ENCODE assay signal across 10 cellular contexts in genomic region chr2:221529943-221530652, GRCh38. TPM values are rescaled to one million over a fixed set of nuclear protein-coding genes. Genes with fewer than 3 reads are reported as not detected.
DNase-seq lines count a peak whose midpoint lies in the region; ATAC-seq, FAIRE-seq and TF ChIP-seq lines count a peak whose summit lies in the region.
"Had no signal": no experiment of that assay in that cellular context is flagged by ENCODE, and none has a peak within 500 bp of the region (broad histone marks: within the 10 kb centered on the region; RNA-seq: fewer than 3 reads in every experiment).

No MANE protein-coding gene starts in this region.

- SMC1A ChIA-PET in GM12878 (lab: Charles Lee; ENCODE audit: uncharacterized antibody, unreplicated experiment) = interaction anchor here (0.8 to 1.1 kb wide), 3 partner anchors 9 to 84 kb away, joined by 3 to 5 read pairs (median 4); no protein-coding TSS in a partner anchor

- H3K27ac ChIP-seq in CD8-positive, alpha-beta memory T cell (ENCODE audit: low read depth, low read length) = no peak overlapping the region
- no peak overlapping the region for H3K27ac ChIP-seq in GM12878 (ENCODE audit: control insufficient read depth, insufficient read depth)
- H3K27ac ChIP-seq in H9 (ENCODE audit: insufficient read length, low read depth, low read length) = no peak overlapping the region

- H3T11ph ChIP-seq in H9 (ENCODE audit: low read length) = no peak overlapping the region

- no peak overlapping the region for H3K4ac ChIP-seq in H9 (ENCODE audit: low read depth, low read length)

- H2BK15ac ChIP-seq in H9 (ENCODE audit: low read depth, low read length) = no peak overlapping the region

- H2BK20ac ChIP-seq in H9 (ENCODE audit: low read depth, low read length, poor library complexity, severe bottlenecking) = no peak overlapping the region

- peaks cover 25% of the 10 kb centered on the region for H3K4me1 ChIP-seq in CD8-positive, alpha-beta memory T cell (ENCODE audit: insufficient read depth, low read length)
- H3K4me1 ChIP-seq in GM12878 (ENCODE audit: control insufficient read depth, insufficient read depth, low read length) = no peaks in the 10 kb centered on the region
- H3K4me1 ChIP-seq in mucosa of descending colon (ENCODE audit: low read depth) = peaks cover 43% of the 10 kb centered on the region
- H3K4me1 ChIP-seq in H9 (ENCODE audit: insufficient read depth, low read length) = peaks cover under 1% of the 10 kb centered on the region; the same call in 1 of the 2 replicates

- H3K36me3 ChIP-seq in CD8-positive, alpha-beta memory T cell (ENCODE audit: insufficient read depth, low read length) = no peaks in the 10 kb centered on the region
- no peaks in the 10 kb centered on the region for H3K36me3 ChIP-seq in GM12878 (ENCODE audit: control insufficient read depth in 2 of 2, insufficient read depth in 2 of 2, low read length in 1 of 2)
- no peaks in the 10 kb centered on the region for H3K36me3 ChIP-seq in mucosa of descending colon (ENCODE audit: low read depth)

- H3K4me1 Mint-ChIP-seq in CD8-positive, alpha-beta memory T cell = peaks cover 46 to 75% (median 58%) of the 10 kb centered on the region in 3 donors
- H3K4me1 Mint-ChIP-seq in progenitor cell of endocrine pancreas (ENCODE audit: low read depth) (peaks cover 64% of the 10 kb centered on the region), H9 (peaks cover 21 to 45% of the 10 kb centered on the region in 2 experiments)

- H3K27me3 ChIP-seq in CD8-positive, alpha-beta memory T cell (ENCODE audit: insufficient read depth, low read length, poor library complexity, severe bottlenecking) = no peaks in the 10 kb centered on the region
- H3K27me3 ChIP-seq in GM12878 (replicated peaks in 1 of 2; ENCODE audit: control insufficient read depth in 2 of 2, insufficient read depth in 2 of 2, low read length in 1 of 2) = no peaks in the 10 kb centered on the region; a peak in 1 of 4 replicates
- no peaks in the 10 kb centered on the region for H3K27me3 ChIP-seq in H9 (ENCODE audit: insufficient read depth, low read length)

- intact Hi-C loops in GM12878 (cut with micrococcal nuclease; ENCODE audit: unreplicated experiment) = no loop called here
- intact Hi-C loops in mucosa of descending colon (cut with DNase I, micrococcal nuclease) = no loop called here

- no peak overlapping the region for H4K5ac ChIP-seq in H9 (ENCODE audit: insufficient read length, low read depth, low read length)

- H3K79me2 ChIP-seq in GM12878 (ENCODE audit: control insufficient read depth, insufficient read depth, low read length) (no peaks in the 10 kb centered on the region), H9 (ENCODE audit: insufficient read depth, low read length) (no peaks in the 10 kb centered on the region)

- no peaks in the 10 kb centered on the region for H3K27me3 Mint-ChIP-seq in CD8-positive, alpha-beta memory T cell
- peaks cover 11% of the 10 kb centered on the region for H3K27me3 Mint-ChIP-seq in progenitor cell of endocrine pancreas
- no peaks in the 10 kb centered on the region for H3K27me3 Mint-ChIP-seq in H9 (ENCODE audit: low read depth)
- H3K27me3 Mint-ChIP-seq: naive B cell had no signal

- 44% methylated on average over 10 of the region's 10 CpGs for WGBS in GM12878 (ENCODE audit: insufficient coverage, insufficient replicate concordance, low lambda C conversion rate, missing lambda C conversion rate)
- WGBS in H9 (ENCODE audit: extremely low coverage, insufficient read length, low lambda C conversion rate) = no CpG with 5 or more reads among the region's 10 CpGs

- in situ Hi-C loops in GM12878 (cut with MboI) = no loop called here

- no peak overlapping the region for H2BK120ac ChIP-seq in H9 (ENCODE audit: low read depth, low read length, poor library complexity, severe bottlenecking)

- H3K4me2 ChIP-seq in GM12878 (ENCODE audit: control insufficient read depth, insufficient read depth) (no peak overlapping the region), H9 (ENCODE audit: insufficient read depth, insufficient read length, low read length) (no peak overlapping the region)

- no peak overlapping the region for H2AK5ac ChIP-seq in H9 (ENCODE audit: insufficient read length, low read length)

- no peaks in the 10 kb centered on the region for H3K79me1 ChIP-seq in H9 (ENCODE audit: insufficient read depth, low read depth, low read length, poor library complexity, severe bottlenecking)

- no peak for TF ChIP-seq EP300 in GM12878 (IDR thresholded peaks at IDR 0.05; ENCODE audit: borderline replicate concordance in 1 of 2, control insufficient read depth in 1 of 2, low read depth in 2 of 2, low read length in 2 of 2)

- no peak overlapping the region for H3K18ac ChIP-seq in H9 (ENCODE audit: insufficient read length, low read depth, low read length)

- H3K14ac ChIP-seq in H9 (ENCODE audit: insufficient read depth, low read length) = no peak overlapping the region

- no peak overlapping the region for H2BK12ac ChIP-seq in H9 (ENCODE audit: insufficient read length, low read depth, low read length)

- no peak overlapping the region for H3K56ac ChIP-seq in H9 (ENCODE audit: insufficient read length, low read depth, low read length)

- no peak for TF ChIP-seq POLR2A in GM12878 (IDR thresholded peaks at IDR 0.05; ENCODE audit: low read depth, low read length)

- no peak for TF ChIP-seq CTCF in GM12878 (IDR thresholded peaks at IDR 0.05 in 2 of 3, conservative IDR thresholded peaks at IDR 0.05 in 1 of 3; ENCODE audit: control insufficient read depth in 2 of 3, extremely low read depth in 1 of 3, insufficient read depth in 1 of 3, low read depth in 3 of 3, low read length in 3 of 3)
- no peak for TF ChIP-seq CTCF in mucosa of descending colon (IDR thresholded peaks at IDR 0.05)
- TF ChIP-seq CTCF in progenitor cell of endocrine pancreas (IDR thresholded peaks at IDR 0.05; ENCODE audit: unreplicated experiment) = no peak
- no peak for TF ChIP-seq CTCF in H9 (conservative IDR thresholded peaks at IDR 0.05)

- TF ChIP-seq RAD21 in GM12878 (IDR thresholded peaks at IDR 0.05; ENCODE audit: insufficient read depth, low read depth, low read length) = no peak

- peak overlapping the region; percentile 3 for H3K4me3 ChIP-seq in CD8-positive, alpha-beta memory T cell (ENCODE audit: low read length)
- H3K4me3 ChIP-seq in GM12878 (no peak overlapping the region), mucosa of descending colon (no peak overlapping the region)

- POLR2A ChIA-PET in CD8-positive, alpha-beta memory T cell (lab: Charles Lee) = interaction anchor here (1.1 to 1.5 kb wide), 2 partner anchors 11 to 12 kb away, joined by 5 to 7 read pairs; no protein-coding TSS in a partner anchor
- POLR2A ChIA-PET in GM12878 (lab: Charles Lee) = no interaction called here

- CTCF ChIA-PET in CD8-positive, alpha-beta memory T cell (lab: Charles Lee) = interaction anchor here (1.5 to 2.1 kb wide), 2 partner anchors 10 to 44 kb away, joined by 3 to 7 read pairs; no protein-coding TSS in a partner anchor
- CTCF ChIA-PET in GM12878 (lab: Yijun Ruan, JAX) = interaction anchor here (1.0 kb wide), 1 partner anchor 12 kb away, joined by 4 read pairs; no protein-coding TSS in a partner anchor

- no peak overlapping the region for H2AFZ ChIP-seq in GM12878 (ENCODE audit: control insufficient read depth, low read depth, low read length)
- H2AFZ ChIP-seq in H9 (ENCODE audit: low read length) = no peak overlapping the region

- RAD21 ChIA-PET in GM12878 (lab: Charles Lee; ENCODE audit: unreplicated experiment) = no interaction called here

- DNase-seq in CD8-positive, alpha-beta memory T cell = peak in 1 of 5 donors; percentile 13
- DNase-seq in NCI-H1417 (lab: John Stamatoyannopoulos, UW) (peak in 2 of 3 experiments; percentile 36 to 78), GM12878 (ENCODE audit: low read depth, low spot score) (no peak), mucosa of descending colon (no peak), progenitor cell of endocrine pancreas (ENCODE audit: low spot score, unreplicated experiment) (no peak), H9 (no peak)
- DNase-seq in activated effector memory CD4-positive, alpha-beta T cell treated with anti-CD3 and anti-CD28 coated beads, Interleukin-2, amount 50 U/mL, for 16 hours = no peak
- DNase-seq: naive B cell had no signal

- H4K20me1 ChIP-seq in GM12878 (ENCODE audit: control insufficient read depth, insufficient read depth) = no peaks in the 10 kb centered on the region
- no peaks in the 10 kb centered on the region for H4K20me1 ChIP-seq in H9 (ENCODE audit: control insufficient read depth, insufficient read depth, insufficient read length)

- peak overlapping the region; percentile 67 to 97 (median 88) for H3K27ac Mint-ChIP-seq in CD8-positive, alpha-beta memory T cell
- no peak overlapping the region for H3K27ac Mint-ChIP-seq in progenitor cell of endocrine pancreas
- 0 out of 7 replicates have a peak overlapping the region, but pooled peaks of 1 of the 3 experiments have one; percentile 8 for H3K27ac Mint-ChIP-seq in H9

- peaks cover 0 to 6% (median 3%) of the 10 kb centered on the region in 3 donors for H3K36me3 Mint-ChIP-seq in CD8-positive, alpha-beta memory T cell
- H3K36me3 Mint-ChIP-seq in progenitor cell of endocrine pancreas (ENCODE audit: insufficient read depth) = no peaks in the 10 kb centered on the region
- peaks cover 0 to 4% (median 0%) of the 10 kb centered on the region in 3 experiments; a peak in 1 of 7 replicates for H3K36me3 Mint-ChIP-seq in H9 (ENCODE audit: insufficient read depth in 1 of 3, low read depth in 3 of 3)
- H3K36me3 Mint-ChIP-seq: naive B cell had no signal

- H3K23ac ChIP-seq in H9 (ENCODE audit: insufficient read length, low read depth, low read length) = no peak overlapping the region

- no peaks in the 10 kb centered on the region for H3K23me2 ChIP-seq in H9 (ENCODE audit: insufficient read length, low read depth, low read length, poor library complexity, severe bottlenecking)

- H3K9ac ChIP-seq in GM12878 (ENCODE audit: control insufficient read depth, insufficient read depth, low read length) (no peak overlapping the region), H9 (ENCODE audit: extremely low read depth, insufficient read length, low read length) (no peak overlapping the region)

- H2BK5ac ChIP-seq in H9 (ENCODE audit: insufficient read length, low read length) = no peak overlapping the region

- H3K9me3 Mint-ChIP-seq in CD8-positive, alpha-beta memory T cell = no peaks in the 10 kb centered on the region
- H3K9me3 Mint-ChIP-seq in progenitor cell of endocrine pancreas (ENCODE audit: low read depth) (no peaks in the 10 kb centered on the region), H9 (no peaks in the 10 kb centered on the region)
- H3K9me3 Mint-ChIP-seq: naive B cell had no signal

- no peak overlapping the region for H4K91ac ChIP-seq in H9 (ENCODE audit: insufficient read length, low read depth, low read length)

- peak; percentile 70 for ATAC-seq in GM12878
- ATAC-seq in mucosa of descending colon = peak; percentile 58
- no peak for ATAC-seq in HG03095 (IDR thresholded peaks at IDR 0.05; ENCODE audit: unreplicated experiment)

- BruUV-seq in GM12878 (replicated peaks; lab: Mats Ljungman, UMichigan) = no TSS peak

- H3K4me3 Mint-ChIP-seq in CD8-positive, alpha-beta memory T cell = peak overlapping the region; percentile 58 to 90 (median 74)
- H3K4me3 Mint-ChIP-seq in progenitor cell of endocrine pancreas (ENCODE audit: low read depth) (no peak overlapping the region), H9 (no peak overlapping the region)

- no peak overlapping the region for H4K8ac ChIP-seq in H9 (replicated peaks; ENCODE audit: insufficient read length, low read depth, low read length)

- FAIRE-seq in GM12878 (lab: Jason Lieb, UNC) = no peak
- FAIRE-seq: TTC549 had no signal

- H3K9me3 ChIP-seq in CD8-positive, alpha-beta memory T cell (ENCODE audit: low read length) = no peaks in the 10 kb centered on the region
- no peaks in the 10 kb centered on the region for H3K9me3 ChIP-seq in GM12878 (replicated peaks; ENCODE audit: control insufficient read depth, insufficient read depth, low read length)
- H3K9me3 ChIP-seq in mucosa of descending colon = no peaks in the 10 kb centered on the region
- H3K9me3 ChIP-seq in H9 (ENCODE audit: control insufficient read depth, low read depth, low read length) = no peaks in the 10 kb centered on the region

RNA-seq across cellular contexts. Expression of gene EPHA4, which starts 42.0 kb away (rescaled TPM):
- total RNA-seq in CD8-positive, alpha-beta memory T cell = 10 to 100 TPM in 1 of 2 experiments, 1 to 10 TPM in 1; 7.8 to 10.2 TPM
- 19.3 TPM for polyA plus RNA-seq in CD8-positive, alpha-beta memory T cell
- total RNA-seq in GM12878 (2013; cell fraction: nucleolus; rRNA removed) = 0.93 and 1.0 TPM in 2 replicates
- total RNA-seq in GM12878 (2014; rRNA removed) (0.11 and 0.23 TPM in 2 replicates), GM12878 (2014; rRNA removed; fragmentation: Illumina TruSeq; extraction: Trizol) (0.23 and 0.67 TPM in 2 replicates), GM12878 (2021) (0.33 and 0.35 TPM in 2 replicates), mucosa of descending colon (10 to 100 TPM; 21.4 to 36.8 (median 21.9) TPM), progenitor cell of endocrine pancreas (40.3 and 41.4 TPM in 2 replicates), H9 (2021) (20.6 and 25.1 TPM in 2 replicates)
- polyA plus RNA-seq in GM12878 (2011; ENCODE audit: low read depth) = 0.24 TPM
- polyA plus RNA-seq in GM12878 (2011; rRNA removed) (1.1 and 1.5 TPM in 2 replicates), GM12878 (2014; fragmentation: Illumina TruSeq; extraction: Trizol) (0.50 TPM in 1 of 2 replicates, not detected in the other), GM12878 (2014; fragmentation: Nextera tagmentation; extraction: Ambion mirVana) (under 1 TPM in 1 of 2 experiments, not detected in 1; 0.16 TPM), GM12878 (2014; rRNA removed) (0.06 and 0.14 TPM in 2 replicates), GM12878 (2016; fragmentation: Nextera tagmentation; extraction: Ambion mirVana) (under 1 TPM; 0.08 to 0.74 TPM)
- 1.3 and 1.6 TPM in 2 replicates for polyA plus RNA-seq in GM12878 (2011; cell fraction: cytosol; rRNA removed)
- 1.1 and 1.5 TPM in 2 replicates for polyA plus RNA-seq in GM12878 (2011; cell fraction: nucleus; rRNA removed)
- 0.35 and 0.42 TPM in 2 replicates for polyA plus RNA-seq in GM12878 (2012)
- polyA minus RNA-seq in GM12878 (2011; rRNA and poly(A)+ RNA removed) = 1.4 and 2.3 TPM in 2 replicates
- 0.94 and 1.8 TPM in 2 replicates for polyA minus RNA-seq in GM12878 (2011; cell fraction: cytosol; rRNA and poly(A)+ RNA removed)
- polyA minus RNA-seq in GM12878 (2011; cell fraction: nucleus; rRNA and poly(A)+ RNA removed) = 2.3 and 4.2 TPM in 2 replicates

Comparison
In these comparisons a context has a peak if more than half of its experiments do, and no peak if none do; other contexts are left out.
1. DNase-seq: peak in NCI-H1417 (2 of 3); none in GM12878 (single experiment), mucosa of descending colon (0 of 3), progenitor cell of endocrine pancreas (single experiment), H9 (single experiment) and activated effector memory CD4-positive, alpha-beta T cell treated with anti-CD3 and anti-CD28 coated beads, Interleukin-2, amount 50 U/mL, for 16 hours (single experiment).
2. H3K4me3 Mint-ChIP-seq: peak in CD8-positive, alpha-beta memory T cell (7 of 7); none in progenitor cell of endocrine pancreas (single experiment) and H9 (0 of 2).
3. RNA of gene EPHA4, which starts 42.0 kb away (total RNA-seq): 40.3 to 41.4 TPM in progenitor cell of endocrine pancreas, 20.6 to 25.1 TPM in H9, 21.4 to 36.8 TPM in mucosa of descending colon and 7.8 to 10.2 TPM in CD8-positive, alpha-beta memory T cell; 0.11 to 1.0 TPM in GM12878; every median in the first group is over 4 times any median in the second.